22 cellular contexts compared by ENCODE assay signal in the genomic region with DNA sequence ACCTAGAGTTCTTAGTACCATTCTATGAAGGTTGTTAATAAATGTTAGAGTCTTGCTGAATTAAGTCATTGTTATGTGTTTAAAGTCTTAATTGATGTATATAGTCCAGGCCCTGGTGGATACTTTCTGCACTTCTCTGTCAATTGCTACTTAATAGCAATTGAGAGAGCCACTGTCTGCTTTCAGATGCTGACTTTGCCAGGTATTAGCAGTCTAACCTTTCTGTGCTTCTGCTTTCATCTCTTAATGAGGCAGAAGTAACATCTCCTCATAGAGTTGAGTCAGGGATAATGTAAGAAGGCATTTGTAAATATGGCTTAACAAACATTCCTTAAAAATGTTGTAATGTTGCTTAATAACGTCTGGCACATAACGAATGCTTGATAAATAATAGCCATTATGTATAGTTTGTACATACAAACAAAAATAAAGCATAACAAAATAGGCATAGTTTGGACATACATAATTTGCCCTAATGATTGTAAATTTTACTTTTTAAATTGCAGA. TPM values are rescaled to one million over a fixed set of nuclear protein-coding genes. Genes with fewer than 3 reads are reported as not detected.
A peak's percentile ranks its signal among the peaks of the same experiment; 100 is the strongest.
DNase-seq lines count a peak whose midpoint lies in the region; ATAC-seq, FAIRE-seq and TF ChIP-seq lines count a peak whose summit lies in the region.
"Had no signal": no experiment of that assay in that cellular context is flagged by ENCODE, and none has a peak within 500 bp of the region (broad histone marks: within the 10 kb centered on the region; RNA-seq: fewer than 3 reads in every experiment).

No MANE protein-coding gene starts in this region.

- no peak overlapping the region for H3K4me3 ChIP-seq in gastrocnemius medialis
- H3K4me3 ChIP-seq in tibial artery: no peak overlapping the region
- H3K4me3 ChIP-seq: GM23338, PC-9 had no signal

- TF ChIP-seq POLR2A in gastrocnemius medialis (IDR thresholded peaks at IDR 0.05): no peak

- peaks cover 0 to 4% of the 10 kb centered on the region in 2 donors for H3K4me1 ChIP-seq in gastrocnemius medialis
- H3K4me1 ChIP-seq in tibial artery: no peaks in the 10 kb centered on the region

- peaks cover 40% of the 10 kb centered on the region for H3K4me1 Mint-ChIP-seq in activated CD8-positive, alpha-beta T cell treated with anti-CD3 and anti-CD28 coated beads, Interleukin-2, amount 10 ng/mL, durations not matched to agents 7 days and 5 days (ENCODE audit: low read depth)
- peaks cover 69% of the 10 kb centered on the region for H3K4me1 Mint-ChIP-seq in activated CD8-positive, alpha-beta T cell treated with anti-CD3 and anti-CD28 coated beads for 36 hours (ENCODE audit: low read depth)
- peaks cover 44% of the 10 kb centered on the region for H3K4me1 Mint-ChIP-seq in activated T-helper 17 cell treated with anti-CD3 and anti-CD28 coated beads, Interleukin-2, amount 50 U/mL, for 72 hours

- no peak for DNase-seq in activated CD8-positive, alpha-beta T cell treated with anti-CD3 and anti-CD28 coated beads, Interleukin-2, amount 10 ng/mL, durations not matched to agents 7 days and 5 days
- DNase-seq in activated CD8-positive, alpha-beta T cell treated with anti-CD3 and anti-CD28 coated beads for 36 hours: no peak
- no peak for DNase-seq in frontal cortex (ENCODE audit: low spot score in 2 of 2)
- no peak for DNase-seq in gastrocnemius medialis
- DNase-seq in NCI-H82 (lab: John Stamatoyannopoulos, UW): no peak
- no peak for DNase-seq in NCI-H1694 (lab: John Stamatoyannopoulos, UW)
- DNase-seq in tibial artery: no peak
- DNase-seq: COR-L47, DMS 273 treated with DMSO at 0.1 percent for 48 hours, KBM-7, MV-4-11, NCI-H187, NCI-H2107, NCI-H2227 treated with DMSO at 0.1 percent for 48 hours, NCI-H510A treated with DMSO at 0.1 percent for 48 hours had no signal

- H3K27ac ChIP-seq in gastrocnemius medialis: peak overlapping the region in 3 of 4 donors; percentile 51 to 62 (median 59)
- H3K27ac ChIP-seq in tibial artery: no peak overlapping the region
- H3K27ac ChIP-seq: 22Rv1, PC-9, RWPE1 had no signal

- peak overlapping the region; percentile 33 for H3K27ac Mint-ChIP-seq in activated CD8-positive, alpha-beta T cell treated with anti-CD3 and anti-CD28 coated beads, Interleukin-2, amount 10 ng/mL, durations not matched to agents 7 days and 5 days
- no peak overlapping the region for H3K27ac Mint-ChIP-seq in activated CD8-positive, alpha-beta T cell treated with anti-CD3 and anti-CD28 coated beads for 36 hours
- H3K27ac Mint-ChIP-seq in activated T-helper 17 cell treated with anti-CD3 and anti-CD28 coated beads, Interleukin-2, amount 50 U/mL, for 72 hours: no peak overlapping the region
- H3K27ac Mint-ChIP-seq: GM23338 had no signal

- in situ Hi-C loops in gastrocnemius medialis (cut with MboI; ENCODE audit: low sequenced_read_pairs in 4 of 4): no loop called here

- ATAC-seq in activated CD8-positive, alpha-beta T cell treated with anti-CD3 and anti-CD28 coated beads, Interleukin-2, amount 10 ng/mL, durations not matched to agents 7 days and 5 days: no peak
- no peak for ATAC-seq in activated CD8-positive, alpha-beta T cell treated with anti-CD3 and anti-CD28 coated beads for 36 hours
- ATAC-seq in activated T-helper 17 cell treated with anti-CD3 and anti-CD28 coated beads, Interleukin-2, amount 50 U/mL, for 72 hours (replicated peaks): no peak
- ATAC-seq in gastrocnemius medialis: no peak
- ATAC-seq: GM23338, HCT116 had no signal

- peaks cover 6% of the 10 kb centered on the region for H3K36me3 Mint-ChIP-seq in activated CD8-positive, alpha-beta T cell treated with anti-CD3 and anti-CD28 coated beads, Interleukin-2, amount 10 ng/mL, durations not matched to agents 7 days and 5 days (ENCODE audit: low read depth)
- H3K36me3 Mint-ChIP-seq in activated CD8-positive, alpha-beta T cell treated with anti-CD3 and anti-CD28 coated beads for 36 hours (ENCODE audit: low read depth): peaks cover 3% of the 10 kb centered on the region
- H3K36me3 Mint-ChIP-seq in activated T-helper 17 cell treated with anti-CD3 and anti-CD28 coated beads, Interleukin-2, amount 50 U/mL, for 72 hours (ENCODE audit: low read depth): no peaks in the 10 kb centered on the region

- H3K27me3 Mint-ChIP-seq in activated CD8-positive, alpha-beta T cell treated with anti-CD3 and anti-CD28 coated beads, Interleukin-2, amount 10 ng/mL, durations not matched to agents 7 days and 5 days (ENCODE audit: low read depth): no peaks in the 10 kb centered on the region
- H3K27me3 Mint-ChIP-seq in activated CD8-positive, alpha-beta T cell treated with anti-CD3 and anti-CD28 coated beads for 36 hours: no peaks in the 10 kb centered on the region
- H3K27me3 Mint-ChIP-seq in activated T-helper 17 cell treated with anti-CD3 and anti-CD28 coated beads, Interleukin-2, amount 50 U/mL, for 72 hours: no peaks in the 10 kb centered on the region

- H3K4me3 Mint-ChIP-seq in activated CD8-positive, alpha-beta T cell treated with anti-CD3 and anti-CD28 coated beads, Interleukin-2, amount 10 ng/mL, durations not matched to agents 7 days and 5 days: no peak overlapping the region
- no peak overlapping the region for H3K4me3 Mint-ChIP-seq in activated CD8-positive, alpha-beta T cell treated with anti-CD3 and anti-CD28 coated beads for 36 hours
- peak overlapping the region; percentile 41 for H3K4me3 Mint-ChIP-seq in activated T-helper 17 cell treated with anti-CD3 and anti-CD28 coated beads, Interleukin-2, amount 50 U/mL, for 72 hours
- H3K4me3 Mint-ChIP-seq: GM23338 had no signal

- intact Hi-C loops in activated CD8-positive, alpha-beta T cell treated with anti-CD3 and anti-CD28 coated beads for 36 hours (cut with micrococcal nuclease): no loop called here
- intact Hi-C loops in gastrocnemius medialis (cut with DNase I; ENCODE audit: low total_unique reads) (no loop called here), tibial artery (cut with DNase I; ENCODE audit: low total_unique reads) (no loop called here)

- H3K9me3 ChIP-seq in gastrocnemius medialis: no peaks in the 10 kb centered on the region
- no peaks in the 10 kb centered on the region for H3K9me3 ChIP-seq in tibial artery

- no peaks in the 10 kb centered on the region for H3K9me3 Mint-ChIP-seq in activated CD8-positive, alpha-beta T cell treated with anti-CD3 and anti-CD28 coated beads, Interleukin-2, amount 10 ng/mL, durations not matched to agents 7 days and 5 days (ENCODE audit: insufficient read depth)
- H3K9me3 Mint-ChIP-seq in activated CD8-positive, alpha-beta T cell treated with anti-CD3 and anti-CD28 coated beads for 36 hours: no peaks in the 10 kb centered on the region
- H3K9me3 Mint-ChIP-seq in activated T-helper 17 cell treated with anti-CD3 and anti-CD28 coated beads, Interleukin-2, amount 50 U/mL, for 72 hours: no peaks in the 10 kb centered on the region
- H3K9me3 Mint-ChIP-seq: GM23338 had no signal

- TF ChIP-seq CTCF in activated CD8-positive, alpha-beta T cell treated with anti-CD3 and anti-CD28 coated beads for 36 hours (IDR thresholded peaks at IDR 0.05): no peak
- TF ChIP-seq CTCF in gastrocnemius medialis (IDR thresholded peaks at IDR 0.05 in 4 of 5, conservative IDR thresholded peaks at IDR 0.05 in 1 of 5) (no peak), tibial artery (IDR thresholded peaks at IDR 0.05) (no peak)

- no peaks in the 10 kb centered on the region for H3K27me3 ChIP-seq in gastrocnemius medialis
- H3K27me3 ChIP-seq in tibial artery: no peaks in the 10 kb centered on the region

- FAIRE-seq in frontal cortex (lab: Jason Lieb, UNC): peak; percentile 6
- FAIRE-seq: G401.6 had no signal

- POLR2A ChIA-PET in activated CD8-positive, alpha-beta T cell treated with anti-CD3 and anti-CD28 coated beads, Interleukin-2, amount 10 ng/mL, durations not matched to agents 7 days and 5 days (lab: Charles Lee): no interaction called here
- POLR2A ChIA-PET in activated CD8-positive, alpha-beta T cell treated with anti-CD3 and anti-CD28 coated beads for 36 hours (lab: Charles Lee): no interaction called here

- H3K36me3 ChIP-seq in gastrocnemius medialis (no peaks in the 10 kb centered on the region), tibial artery (no peaks in the 10 kb centered on the region)

- CTCF ChIA-PET in activated CD8-positive, alpha-beta T cell treated with anti-CD3 and anti-CD28 coated beads, Interleukin-2, amount 10 ng/mL, durations not matched to agents 7 days and 5 days (lab: Charles Lee): no interaction called here
- CTCF ChIA-PET in activated CD8-positive, alpha-beta T cell treated with anti-CD3 and anti-CD28 coated beads for 36 hours (lab: Charles Lee): no interaction called here

RNA-seq across cellular contexts. Expression of a gene that starts 28.3 kb away (rescaled TPM):
- total RNA-seq in activated CD8-positive, alpha-beta T cell treated with anti-CD3 and anti-CD28 coated beads, Interleukin-2, amount 10 ng/mL, durations not matched to agents 7 days and 5 days: 10 to 100 TPM; 10.0 to 11.6 TPM
- total RNA-seq in activated CD8-positive, alpha-beta T cell treated with anti-CD3 and anti-CD28 coated beads for 36 hours: 10 to 100 TPM; 14.9 to 15.8 TPM
- total RNA-seq in activated T-helper 17 cell treated with anti-CD3 and anti-CD28 coated beads, Interleukin-2, amount 50 U/mL, for 72 hours: 1 to 10 TPM; 6.8 to 7.6 TPM
- total RNA-seq in frontal cortex: 12.2 TPM
- total RNA-seq in gastrocnemius medialis: 1 to 10 TPM; 3.6 to 6.3 (median 4.8) TPM

Comparison
In these comparisons a context has a peak if more than half of its experiments do, and no peak if none do; other contexts are left out.
1. H3K27ac ChIP-seq: peak in gastrocnemius medialis (3 of 4); none in tibial artery (0 of 2).